ENCODE assay signal across 9 cellular contexts in the genomic region with DNA sequence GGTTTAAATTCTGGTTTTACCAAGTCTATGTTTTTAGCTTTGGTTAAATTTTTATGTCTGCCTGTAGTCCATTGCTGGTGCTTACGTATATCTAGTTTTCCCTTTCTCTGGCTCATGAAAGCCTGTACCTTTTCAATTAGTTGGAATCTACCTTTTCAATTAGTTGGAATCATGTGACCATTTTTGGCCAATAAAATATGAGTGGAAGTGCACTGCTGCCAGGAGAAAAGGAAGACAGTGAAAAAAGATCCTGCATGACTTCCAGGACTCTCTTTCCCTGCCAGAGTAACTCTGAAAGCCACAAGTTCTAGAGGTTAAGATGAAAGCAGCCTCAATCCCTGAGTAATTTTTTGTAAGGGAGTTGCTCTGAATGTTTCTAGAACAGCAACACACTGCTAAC. TPM values are rescaled to one million over a fixed set of nuclear protein-coding genes. Genes with fewer than 3 reads are reported as not detected.
"Had no signal": no experiment of that assay in that cellular context is flagged by ENCODE, and none has a peak within 500 bp of the region (broad histone marks: within the 10 kb centered on the region; RNA-seq: fewer than 3 reads in every experiment).

No MANE protein-coding gene starts in this region.

- DNase-seq: GDM1, GF-D8 had no signal

- FAIRE-seq: G401.6, GM12878, GM12891, GM12892, GM18507, GM19239 had no signal

- ATAC-seq: GM12878 had no signal

- H3K4me3 ChIP-seq: GM12878 had no signal

RNA-seq across cellular contexts. Expression of gene GRIK1, which starts 2.2 kb away (rescaled TPM):
- total RNA-seq: G401, GM12878 had no signal
